In the genomic region with DNA sequence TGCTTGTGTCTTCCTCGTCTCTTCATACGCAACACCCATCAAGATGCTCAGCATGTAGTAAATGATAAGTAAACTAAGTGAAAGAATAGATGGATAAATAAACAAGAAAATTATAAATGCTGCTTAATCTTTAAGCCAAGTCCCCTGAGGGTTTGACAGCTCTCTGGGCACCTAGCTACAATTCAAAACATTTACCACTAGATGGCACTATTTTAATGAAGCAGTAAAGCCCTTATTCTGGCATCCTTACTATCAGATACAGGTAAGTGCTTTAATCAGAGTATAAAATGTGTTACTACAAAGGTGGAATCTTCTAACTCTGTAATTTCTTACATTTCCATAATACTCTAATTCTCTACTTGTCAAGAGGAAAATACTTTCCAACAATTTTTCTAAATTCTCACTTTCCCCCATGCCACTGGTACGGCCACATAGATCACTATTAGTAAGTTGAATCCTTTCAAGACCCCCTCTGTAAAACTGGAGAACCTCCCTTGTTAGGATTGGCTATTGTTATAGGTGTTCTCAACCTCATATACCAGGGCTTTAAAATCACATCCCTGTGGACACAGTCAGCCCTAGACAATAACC, we compare ENCODE assay signal across 8 cellular contexts.
DNase-seq lines count a peak whose midpoint lies in the region; ATAC-seq, FAIRE-seq and TF ChIP-seq lines count a peak whose summit lies in the region.

No MANE protein-coding gene starts in this region.

- no peak overlapping the region for H3K4me2 ChIP-seq in A549

- H3K9me3 ChIP-seq in A549 (no peaks in the 10 kb centered on the region), ascending aorta (no peaks in the 10 kb centered on the region), transverse colon (no peaks in the 10 kb centered on the region)

- TF ChIP-seq CTCF in A549 (IDR thresholded peaks at IDR 0.05) (peak; percentile 59), GM12872 (IDR thresholded peaks at IDR 0.05; ENCODE audit: insufficient read depth, low read depth, low read length) (peak; percentile 42; the same call in 1 of the 3 replicates), ascending aorta (IDR thresholded peaks at IDR 0.05) (peak in 2 of 3 experiments; percentile 41 to 59), transverse colon (IDR thresholded peaks at IDR 0.05) (peak; percentile 41 to 65 (median 60))

- H3K36me3 ChIP-seq in ascending aorta (no peaks in the 10 kb centered on the region), transverse colon (no peaks in the 10 kb centered on the region)

- H3K27ac ChIP-seq in A549: no peak overlapping the region
- H3K27ac ChIP-seq in ascending aorta: no peak overlapping the region
- no peak overlapping the region for H3K27ac ChIP-seq in transverse colon

- FAIRE-seq in A549 (lab: Jason Lieb, UNC) (no peak), islet of Langerhans (lab: Jason Lieb, UNC) (peak; percentile 97)

- TF ChIP-seq POLR2A in A549 (IDR thresholded peaks at IDR 0.05; ENCODE audit: low read length) (no peak), transverse colon (IDR thresholded peaks at IDR 0.05) (no peak)

- H3K4me3 ChIP-seq in A549 (no peak overlapping the region), ascending aorta (no peak overlapping the region), transverse colon (no peak overlapping the region)

- H3K27me3 ChIP-seq in ascending aorta (no peaks in the 10 kb centered on the region), transverse colon (no peaks in the 10 kb centered on the region)

- no peaks in the 10 kb centered on the region for H3K4me1 ChIP-seq in A549
- no peaks in the 10 kb centered on the region for H3K4me1 ChIP-seq in ascending aorta
- H3K4me1 ChIP-seq in transverse colon: peaks cover 0 to 5% (median 0%) of the 10 kb centered on the region in 4 donors

- in situ Hi-C loops in transverse colon (cut with MboI; ENCODE audit: low pct_ligation_motif_present in 1 of 4, low pct_unique_long_range_greater_than_20kb in 1 of 4, low sequenced_read_pairs in 3 of 4): loop anchor here in 3 of 4 donors (25.0 kb wide), 3 partner anchors 383 to 583 kb away; no protein-coding TSS in a partner anchor

- ATAC-seq in A549: peak; percentile 74 to 82; a peak in 4 of 6 replicates
- peak; percentile 77 for ATAC-seq in HG03064 (IDR thresholded peaks at IDR 0.05; ENCODE audit: low read depth, unreplicated experiment)

- intact Hi-C loops in ascending aorta (cut with DNase I) (no loop called here), transverse colon (cut with DNase I; ENCODE audit: low total_unique reads) (loop anchor here (5.0 kb wide), 1 partner anchor 588 kb away; no protein-coding TSS in a partner anchor)

- peak; percentile 24 to 27 for DNase-seq in A549 (ENCODE audit: low read depth in 1 of 2, low spot score in 1 of 2)
- DNase-seq in NCI-H2171 (lab: John Stamatoyannopoulos, UW): peak; percentile 48
- no peak for DNase-seq in ascending aorta (ENCODE audit: low spot score in 2 of 2)
- DNase-seq in transverse colon: no peak
- DNase-seq in activated CD4-positive, CD25-positive, alpha-beta regulatory T cell (lab: John Stamatoyannopoulos, UW): no peak

- CTCF ChIA-PET in A549 (lab: Yijun Ruan, JAX): interaction anchor here (0.6 to 1.8 kb wide), 6 partner anchors 12 to 1432 kb away, joined by 3 to 6 read pairs (median 4); no protein-coding TSS in a partner anchor

- WGBS in A549 (ENCODE audit: missing lambda C conversion rate): 34% methylated on average over 3 of the region's 3 CpGs
- WGBS in transverse colon (ENCODE audit: low coverage in 1 of 2), 2 donors: 30 to 49% methylated on average over 3 of the region's 3 CpGs

- POLR2A ChIA-PET in A549 (lab: Yijun Ruan, JAX): no interaction called here

- TF ChIP-seq EP300 in A549 (IDR thresholded peaks at IDR 0.05) (no peak), transverse colon (IDR thresholded peaks at IDR 0.05; ENCODE audit: low read depth) (no peak)

- TF ChIP-seq RAD21 in A549 (conservative IDR thresholded peaks at IDR 0.05 in 1 of 2, IDR thresholded peaks at IDR 0.05 in 1 of 2): peak; percentile 48 to 49; a peak in 4 of 5 replicates

TF ChIP-seq in A549, 52 proteins besides CTCF, POLR2A, EP300 and RAD21:
- TF ChIP-seq HDAC2 (IDR thresholded peaks at IDR 0.05) (no peak), SMC3 (IDR thresholded peaks at IDR 0.05) (peak; percentile 41; the same call in 2 of the 3 replicates)

Comparison
In these comparisons a context has a peak if more than half of its experiments do, and no peak if none do; other contexts are left out.
1. DNase-seq: peak in A549 (2 of 2) and NCI-H2171 (single experiment); none in ascending aorta (0 of 2), transverse colon (single experiment) and activated CD4-positive, CD25-positive, alpha-beta regulatory T cell (0 of 4).
2. Peak in every context shown above with its lines, with median percentiles within 50 percentile points of each other: CTCF ChIP-seq.